ENCODE assay signal across 7 cellular contexts in the genomic region with DNA sequence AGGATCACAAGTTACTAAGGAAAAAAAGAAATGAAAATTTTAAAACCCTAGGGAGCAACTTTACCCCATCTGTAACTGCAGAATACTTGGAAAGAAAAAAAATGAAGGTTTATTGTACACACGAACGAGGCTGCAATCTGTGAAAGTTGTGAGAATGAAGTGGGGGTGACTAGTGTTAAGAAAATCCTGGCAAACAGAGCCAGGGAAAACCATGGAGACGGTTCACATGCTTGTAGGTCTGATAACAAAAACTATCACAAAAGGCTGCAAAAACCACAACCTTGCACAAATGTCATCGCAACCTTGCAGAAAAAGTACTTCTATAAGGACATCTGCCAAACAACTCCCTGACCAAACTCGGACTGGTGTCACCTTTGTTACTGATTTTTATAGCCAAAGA. TPM values are rescaled to one million over a fixed set of nuclear protein-coding genes. Genes with fewer than 3 reads are reported as not detected.
"Had no signal": no experiment of that assay in that cellular context is flagged by ENCODE, and none has a peak within 500 bp of the region (broad histone marks: within the 10 kb centered on the region; RNA-seq: fewer than 3 reads in every experiment).

No MANE protein-coding gene starts in this region.

RNA-seq across cellular contexts. Expression of a gene that starts 42.5 kb away (rescaled TPM):
- total RNA-seq: activated CD8-positive, alpha-beta T cell treated with anti-CD3 and anti-CD28 coated beads, Interleukin-2, amount 10 ng/mL, durations not matched to agents 7 days and 5 days; activated naive CD8-positive, alpha-beta T cell treated with anti-CD3 and anti-CD28 coated beads, Interleukin-2, amount 10 ng/mL, durations not matched to agents 7 days and 5 days; adrenal gland; aorta; cardiac septum; T-helper 17 cell; WTC11 had no signal
- polyA plus RNA-seq: adrenal gland, aorta had no signal
